In the genomic region with DNA sequence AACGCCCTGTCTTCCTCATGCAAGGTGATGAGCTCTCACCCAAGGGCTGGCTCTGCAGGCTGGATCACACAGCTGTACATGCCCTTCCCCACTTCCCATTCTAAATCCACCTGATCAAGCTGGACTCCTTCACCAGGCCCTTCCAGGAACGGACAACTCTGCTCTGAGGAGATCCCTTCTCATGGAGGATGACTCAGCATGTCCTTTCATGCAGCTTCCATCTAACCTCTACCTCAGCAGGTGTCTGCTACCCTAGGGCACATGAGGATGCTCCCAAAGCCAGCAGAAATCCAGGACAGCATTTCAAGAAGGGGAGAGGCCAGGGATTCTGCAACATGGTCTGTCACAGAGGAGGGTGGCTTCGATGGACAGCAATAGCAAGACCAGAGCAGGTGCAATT, we compare ENCODE assay signal across 24 cellular contexts.
"Had no signal": no experiment of that assay in that cellular context is flagged by ENCODE, and none has a peak within 500 bp of the region (broad histone marks: within the 10 kb centered on the region; RNA-seq: fewer than 3 reads in every experiment).

No MANE protein-coding gene starts in this region.

- H3K27ac ChIP-seq: esophagus muscularis mucosa, foreskin keratinocyte, gastroesophageal sphincter, heart left ventricle, hepatocyte, parathyroid adenoma, suprapubic skin, transverse colon, upper lobe of right lung, uterus had no signal

- ATAC-seq: foreskin keratinocyte; gastroesophageal sphincter; heart left ventricle; left lobe of liver; sciatic nerve; stimulated activated naive CD8-positive, alpha-beta T cell treated with anti-CD3 and anti-CD28 coated beads, Interleukin-15, amount 100 ng/mL, for 72 hours; upper lobe of right lung had no signal

- H3K27me3 ChIP-seq: esophagus muscularis mucosa, foreskin keratinocyte, hepatocyte, suprapubic skin, transverse colon, upper lobe of right lung, uterus had no signal

- H2AFZ ChIP-seq: hepatocyte, parathyroid adenoma had no signal

- H3K4me2 ChIP-seq: hepatocyte, smooth muscle cell had no signal

- FAIRE-seq: endothelial cell of umbilical vein, kidney had no signal

- H3K9me3 ChIP-seq: esophagus muscularis mucosa, gastroesophageal sphincter, heart left ventricle, suprapubic skin, transverse colon, upper lobe of right lung, uterus had no signal

- H3K36me3 ChIP-seq: esophagus muscularis mucosa, gastroesophageal sphincter, heart left ventricle, suprapubic skin, transverse colon, upper lobe of right lung, uterus had no signal

- DNase-seq: dermis blood vessel endothelial cell; effector memory CD4-positive, alpha-beta T cell; foreskin keratinocyte; heart left ventricle; kidney; stimulated activated CD4-positive, alpha-beta T cell treated with anti-CD3 and anti-CD28 coated beads, Interleukin-12 subunit alpha, Interleukin-12 subunit beta, amount 100 ng/mL, for 4 hours; stimulated activated CD4-positive, alpha-beta T cell treated with anti-CD3 and anti-CD28 coated beads, Interleukin-1b, Interleukin-23, amount 100 ng/mL, for 48 hours; stimulated activated CD4-positive, alpha-beta T cell treated with anti-CD3 and anti-CD28 coated beads, Interleukin-4, amount 100 ng/mL, for 1 hour; stimulated activated CD8-positive, alpha-beta memory T cell treated with anti-CD3 and anti-CD28 coated beads, Interleukin-4, amount 100 ng/mL, for 48 hours; stimulated activated naive CD4-positive, alpha-beta T cell; stimulated activated naive CD8-positive, alpha-beta T cell treated with anti-CD3 and anti-CD28 coated beads, Interleukin-15, amount 100 ng/mL, for 72 hours; transverse colon; upper lobe of right lung; uterus had no signal

- H3K4me1 ChIP-seq: esophagus muscularis mucosa, foreskin keratinocyte, gastroesophageal sphincter, heart left ventricle, parathyroid adenoma, suprapubic skin, transverse colon, upper lobe of right lung, uterus had no signal

- H3K4me3 ChIP-seq: esophagus muscularis mucosa, gastroesophageal sphincter, heart left ventricle, hepatocyte, lung, smooth muscle cell, suprapubic skin, transverse colon, upper lobe of right lung, uterus had no signal

- H3K9ac ChIP-seq: parathyroid adenoma had no signal
